ENCODE assay signal across 14 cellular contexts in genomic region chr5:178212241-178213002, GRCh38. TPM values are rescaled to one million over a fixed set of nuclear protein-coding genes. Genes with fewer than 3 reads are reported as not detected.
DNase-seq lines count a peak whose midpoint lies in the region; TF ChIP-seq lines count a peak whose summit lies in the region.
"Had no signal": no experiment of that assay in that cellular context is flagged by ENCODE, and none has a peak within 500 bp of the region (broad histone marks: within the 10 kb centered on the region; RNA-seq: fewer than 3 reads in every experiment).

No MANE protein-coding gene starts in this region.

- DNase-seq in CD8-positive, alpha-beta memory T cell, result no peak
- DNase-seq in activated CD4-positive, alpha-beta memory T cell treated with anti-CD3 and anti-CD28 coated beads, Interleukin-2, amount 10 ng/mL, durations not matched to agents 7 days and 5 days, result no peak
- DNase-seq in mesenchymal stem cell (no peak), osteocyte (ENCODE audit: extremely low spot score, unreplicated experiment) (no peak), SHP77 treated with DMSO at 0.1 percent for 48 hours (lab: John Stamatoyannopoulos, UW) (no peak), NCI-H748 (lab: John Stamatoyannopoulos, UW; ENCODE audit: unreplicated experiment) (no peak), NCI-H526 treated with DMSO at 0.1 percent for 48 hours (lab: John Stamatoyannopoulos, UW) (no peak)
- DNase-seq: MM.1S; NCI-H345; stimulated activated CD4-positive, alpha-beta T cell treated with anti-CD3 and anti-CD28 coated beads, Interleukin-12 subunit alpha, Interleukin-12 subunit beta, amount 100 ng/mL, for 4 hours had no signal

- H2AFZ ChIP-seq in mesenchymal stem cell (ENCODE audit: low read depth, low read length), result no peak overlapping the region

- peaks cover 10 to 96% (median 12%) of the 10 kb centered on the region in 3 donors for H3K36me3 Mint-ChIP-seq in CD8-positive, alpha-beta memory T cell
- peaks cover 86% of the 10 kb centered on the region for H3K36me3 Mint-ChIP-seq in activated CD4-positive, alpha-beta memory T cell treated with anti-CD3 and anti-CD28 coated beads, Interleukin-2, amount 10 ng/mL, durations not matched to agents 7 days and 5 days (ENCODE audit: low read depth)
- peaks cover 44% of the 10 kb centered on the region for H3K36me3 Mint-ChIP-seq in osteocyte (ENCODE audit: unreplicated experiment)

- H3K4me1 ChIP-seq in CD8-positive, alpha-beta memory T cell (ENCODE audit: insufficient read depth, low read length), result peaks cover 11% of the 10 kb centered on the region
- peaks cover 7% of the 10 kb centered on the region for H3K4me1 ChIP-seq in mesenchymal stem cell (ENCODE audit: control insufficient read depth, insufficient read depth, low read depth, low read length)

- H3K27ac ChIP-seq in CD8-positive, alpha-beta memory T cell (ENCODE audit: low read depth, low read length), result no peak overlapping the region
- no peak overlapping the region for H3K27ac ChIP-seq in mesenchymal stem cell (ENCODE audit: low read length, poor library complexity, severe bottlenecking)

- CTCF ChIA-PET in CD8-positive, alpha-beta memory T cell (lab: Charles Lee), result no interaction called here
- CTCF ChIA-PET in activated CD4-positive, alpha-beta memory T cell treated with anti-CD3 and anti-CD28 coated beads, Interleukin-2, amount 10 ng/mL, durations not matched to agents 7 days and 5 days (lab: Charles Lee), result no interaction called here

- H2BK120ac ChIP-seq in mesenchymal stem cell (ENCODE audit: low read depth, low read length), result no peak overlapping the region

- peak overlapping the region; percentile 50 for H4K8ac ChIP-seq in mesenchymal stem cell (ENCODE audit: low read length)

- no peaks in the 10 kb centered on the region for H3K9me3 Mint-ChIP-seq in CD8-positive, alpha-beta memory T cell
- H3K9me3 Mint-ChIP-seq in activated CD4-positive, alpha-beta memory T cell treated with anti-CD3 and anti-CD28 coated beads, Interleukin-2, amount 10 ng/mL, durations not matched to agents 7 days and 5 days, result no peaks in the 10 kb centered on the region
- H3K9me3 Mint-ChIP-seq in osteocyte (ENCODE audit: unreplicated experiment), result no peaks in the 10 kb centered on the region

- H3K36me3 ChIP-seq in CD8-positive, alpha-beta memory T cell (ENCODE audit: insufficient read depth, low read length), result peaks cover 75% of the 10 kb centered on the region
- peaks cover 90 to 99% of the 10 kb centered on the region in 2 experiments for H3K36me3 ChIP-seq in mesenchymal stem cell (ENCODE audit: control insufficient read depth in 1 of 2, insufficient read depth in 2 of 2, low read depth in 1 of 2, low read length in 2 of 2)

- H3K27ac Mint-ChIP-seq in CD8-positive, alpha-beta memory T cell, result peak overlapping the region in 6 of 8 donors; percentile 29 to 80 (median 45)
- peak overlapping the region; percentile 26 for H3K27ac Mint-ChIP-seq in activated CD4-positive, alpha-beta memory T cell treated with anti-CD3 and anti-CD28 coated beads, Interleukin-2, amount 10 ng/mL, durations not matched to agents 7 days and 5 days
- H3K27ac Mint-ChIP-seq in osteocyte (ENCODE audit: unreplicated experiment), result no peak overlapping the region

- H3K23ac ChIP-seq in mesenchymal stem cell (ENCODE audit: low read length in 2 of 2), result peak overlapping the region in 1 of 2 experiments; percentile 13

- H3K4me3 Mint-ChIP-seq in CD8-positive, alpha-beta memory T cell, result no peak overlapping the region
- H3K4me3 Mint-ChIP-seq in activated CD4-positive, alpha-beta memory T cell treated with anti-CD3 and anti-CD28 coated beads, Interleukin-2, amount 10 ng/mL, durations not matched to agents 7 days and 5 days, result no peak overlapping the region
- H3K4me3 Mint-ChIP-seq in osteocyte (ENCODE audit: unreplicated experiment), result no peak overlapping the region

- no peak overlapping the region for H3K4ac ChIP-seq in mesenchymal stem cell (ENCODE audit: low read depth in 1 of 2, low read length in 2 of 2)

- H3K9ac ChIP-seq in mesenchymal stem cell (ENCODE audit: low read length), result no peak overlapping the region

- POLR2A ChIA-PET in CD8-positive, alpha-beta memory T cell (lab: Charles Lee), result interaction anchor here (1.4 kb wide), 1 partner anchor 8 kb away, joined by 3 read pairs; the partner anchor contains the start of gene HNRNPAB
- POLR2A ChIA-PET in activated CD4-positive, alpha-beta memory T cell treated with anti-CD3 and anti-CD28 coated beads, Interleukin-2, amount 10 ng/mL, durations not matched to agents 7 days and 5 days (lab: Charles Lee), result interaction anchor here (1.1 to 12.2 kb wide), 4 partner anchors 7 to 26 kb away, joined by 3 to 120 read pairs (median 46); partner anchors contain the start of genes HNRNPAB and PHYKPL

- H3K9me3 ChIP-seq in CD8-positive, alpha-beta memory T cell (ENCODE audit: low read length), result no peaks in the 10 kb centered on the region
- H3K9me3 ChIP-seq in mesenchymal stem cell (ENCODE audit: control insufficient read depth, low read length), result no peaks in the 10 kb centered on the region

- peak overlapping the region in 1 of 2 experiments; percentile 21 for H3K18ac ChIP-seq in mesenchymal stem cell (ENCODE audit: low read depth in 1 of 2, low read length in 2 of 2)

- peaks cover 38% of the 10 kb centered on the region for H3K79me1 ChIP-seq in mesenchymal stem cell (replicated peaks; ENCODE audit: low read length, poor library complexity, severe bottlenecking)

- H3K4me1 Mint-ChIP-seq in CD8-positive, alpha-beta memory T cell, result peaks cover 22 to 58% (median 39%) of the 10 kb centered on the region in 3 donors
- peaks cover 24% of the 10 kb centered on the region for H3K4me1 Mint-ChIP-seq in activated CD4-positive, alpha-beta memory T cell treated with anti-CD3 and anti-CD28 coated beads, Interleukin-2, amount 10 ng/mL, durations not matched to agents 7 days and 5 days
- peaks cover 6% of the 10 kb centered on the region for H3K4me1 Mint-ChIP-seq in osteocyte (ENCODE audit: unreplicated experiment)

- H2BK15ac ChIP-seq in mesenchymal stem cell (ENCODE audit: low read depth, poor library complexity, severe bottlenecking), result no peak overlapping the region

- H3K4me3 ChIP-seq in CD8-positive, alpha-beta memory T cell (ENCODE audit: low read length), result no peak overlapping the region
- no peak overlapping the region for H3K4me3 ChIP-seq in mesenchymal stem cell (ENCODE audit: insufficient read depth in 1 of 2, low read depth in 1 of 2, low read length in 2 of 2)

- H4K91ac ChIP-seq in mesenchymal stem cell (ENCODE audit: low read length), result no peak overlapping the region

- TF ChIP-seq CTCF in osteocyte (IDR thresholded peaks at IDR 0.05), result no peak

- H2BK5ac ChIP-seq in mesenchymal stem cell (ENCODE audit: low read depth, low read length, poor library complexity, severe bottlenecking), result no peak overlapping the region

- H3K27me3 Mint-ChIP-seq in CD8-positive, alpha-beta memory T cell, result no peaks in the 10 kb centered on the region
- no peaks in the 10 kb centered on the region for H3K27me3 Mint-ChIP-seq in activated CD4-positive, alpha-beta memory T cell treated with anti-CD3 and anti-CD28 coated beads, Interleukin-2, amount 10 ng/mL, durations not matched to agents 7 days and 5 days
- H3K27me3 Mint-ChIP-seq in osteocyte (ENCODE audit: unreplicated experiment), result no peaks in the 10 kb centered on the region

- H3K27me3 ChIP-seq in CD8-positive, alpha-beta memory T cell (ENCODE audit: insufficient read depth, low read length, poor library complexity, severe bottlenecking), result no peaks in the 10 kb centered on the region
- no peaks in the 10 kb centered on the region for H3K27me3 ChIP-seq in mesenchymal stem cell (ENCODE audit: control insufficient read depth in 1 of 2, insufficient read depth in 1 of 2, low read length in 2 of 2)

- peak; percentile 22 for TF ChIP-seq POLR2A in GM18951 (IDR thresholded peaks at IDR 0.05; ENCODE audit: extremely low read depth, insufficient read depth, insufficient read length)

- in situ Hi-C loops in GM18951 (cut with MboI; ENCODE audit: low sequenced_read_pairs, unreplicated experiment), result no loop called here

- no peak overlapping the region for H3K4me2 ChIP-seq in mesenchymal stem cell (ENCODE audit: low read length, poor library complexity, severe bottlenecking)

- H3K14ac ChIP-seq in mesenchymal stem cell (ENCODE audit: low read length in 2 of 2), result no peak overlapping the region

- 100% methylated on average over 2 of the region's 3 CpGs for WGBS in mesenchymal stem cell

- H2AK5ac ChIP-seq in mesenchymal stem cell (ENCODE audit: low read length, severe bottlenecking), result no peak overlapping the region

- H2BK12ac ChIP-seq in mesenchymal stem cell (ENCODE audit: low read length in 2 of 2), result no peak overlapping the region

RNA-seq across cellular contexts. Expression of gene HNRNPAB, which starts 8.1 kb away (rescaled TPM):
- total RNA-seq in CD8-positive, alpha-beta memory T cell, result 100 to 1,000 TPM; 672 to 673 TPM
- polyA plus RNA-seq in CD8-positive, alpha-beta memory T cell, result 80.5 TPM
- 100 to 1,000 TPM; 177 to 186 TPM for total RNA-seq in activated CD4-positive, alpha-beta memory T cell treated with anti-CD3 and anti-CD28 coated beads, Interleukin-2, amount 10 ng/mL, durations not matched to agents 7 days and 5 days
- polyA plus RNA-seq in mesenchymal stem cell (2013, experiment 1 of 2), result 114 TPM
- 110 TPM for polyA plus RNA-seq in mesenchymal stem cell (2013, experiment 2 of 2)
- total RNA-seq in osteocyte, result 128 and 131 TPM in 2 replicates

RNA-seq across cellular contexts. Expression of gene PHYKPL, which starts 20.2 kb away (rescaled TPM):
- 10 to 100 TPM; 57.8 to 61.1 TPM for total RNA-seq in CD8-positive, alpha-beta memory T cell
- 41.6 TPM for polyA plus RNA-seq in CD8-positive, alpha-beta memory T cell
- 100 to 1,000 TPM; 106 to 112 TPM for total RNA-seq in activated CD4-positive, alpha-beta memory T cell treated with anti-CD3 and anti-CD28 coated beads, Interleukin-2, amount 10 ng/mL, durations not matched to agents 7 days and 5 days
- polyA plus RNA-seq in mesenchymal stem cell (2013, experiment 1 of 2), result 14.7 TPM
- 13.6 TPM for polyA plus RNA-seq in mesenchymal stem cell (2013, experiment 2 of 2)
- 70.2 and 71.3 TPM in 2 replicates for total RNA-seq in osteocyte

RNA-seq across cellular contexts. Expression of gene GMCL2, which starts 25.3 kb away (rescaled TPM):
- total RNA-seq in CD8-positive, alpha-beta memory T cell, result not detected
- polyA plus RNA-seq in CD8-positive, alpha-beta memory T cell, result not detected
- not detected for total RNA-seq in activated CD4-positive, alpha-beta memory T cell treated with anti-CD3 and anti-CD28 coated beads, Interleukin-2, amount 10 ng/mL, durations not matched to agents 7 days and 5 days
- polyA plus RNA-seq in mesenchymal stem cell (2013, experiment 1 of 2), result not detected
- not detected for polyA plus RNA-seq in mesenchymal stem cell (2013, experiment 2 of 2)
- total RNA-seq in osteocyte, result not detected in 2 replicates
- total RNA-seq: glomerular endothelial cell, left colon, RPMI7951 had no signal

RNA-seq across cellular contexts. Expression of gene NHP2, which starts 58.7 kb away (rescaled TPM):
- total RNA-seq in CD8-positive, alpha-beta memory T cell, result 100 to 1,000 TPM; 298 to 311 TPM
- 219 TPM for polyA plus RNA-seq in CD8-positive, alpha-beta memory T cell
- 100 to 1,000 TPM; 101 to 106 TPM for total RNA-seq in activated CD4-positive, alpha-beta memory T cell treated with anti-CD3 and anti-CD28 coated beads, Interleukin-2, amount 10 ng/mL, durations not matched to agents 7 days and 5 days
- 114 TPM for polyA plus RNA-seq in mesenchymal stem cell (2013, experiment 1 of 2)
- 119 TPM for polyA plus RNA-seq in mesenchymal stem cell (2013, experiment 2 of 2)
- 91.0 and 94.2 TPM in 2 replicates for total RNA-seq in osteocyte
